In genomic region chr1:171122299-171122698, GRCh38 we compare ENCODE assay signal across 2 cellular contexts.
A peak's percentile ranks its signal among the peaks of the same experiment; 100 is the strongest.
TF ChIP-seq lines count a peak whose summit lies in the region.

No MANE protein-coding gene starts in this region.

TF ChIP-seq in liver, 16 proteins besides CTCF, POLR2A, EP300 and RAD21 (continued from another document):
- peak; percentile 46 to 55 for TF ChIP-seq HNF4A (conservative IDR thresholded peaks at IDR 0.05)
- TF ChIP-seq NR2F2 (IDR thresholded peaks at IDR 0.05) = no peak
- TF ChIP-seq REST (IDR thresholded peaks at IDR 0.05) = no peak
- no peak for TF ChIP-seq TAF1 (conservative IDR thresholded peaks at IDR 0.05)
- no peak for TF ChIP-seq GABPA (IDR thresholded peaks at IDR 0.05 in 1 of 2, conservative IDR thresholded peaks at IDR 0.05 in 1 of 2)
- TF ChIP-seq SP1 (IDR thresholded peaks at IDR 0.05) = peak; percentile 12
- no peak for TF ChIP-seq YY1 (IDR thresholded peaks at IDR 0.05)
- TF ChIP-seq ATF3 (IDR thresholded peaks at IDR 0.05) = no peak

TF ChIP-seq in HepG2, 621 proteins besides CTCF, POLR2A, EP300 and RAD21:
- TF ChIP-seq JDP2 (CRISPR knock-in tag; IDR thresholded peaks at IDR 0.05; ENCODE audit: borderline replicate concordance) (no peak), KLF9 (CRISPR knock-in tag; IDR thresholded peaks at IDR 0.05; ENCODE audit: low read depth) (no peak), EEA1 (CRISPR knock-in tag; IDR thresholded peaks at IDR 0.05; ENCODE audit: borderline replicate concordance) (no peak), HNF1A (IDR thresholded peaks at IDR 0.05; ENCODE audit: low read depth) (no peak), HNF1A (CRISPR knock-in tag; IDR thresholded peaks at IDR 0.05; ENCODE audit: borderline replicate concordance) (no peak), HNF1B (CRISPR knock-in tag; IDR thresholded peaks at IDR 0.05) (no peak), ZNF746 (CRISPR knock-in tag; IDR thresholded peaks at IDR 0.05) (no peak), ZNF367 (CRISPR knock-in tag; IDR thresholded peaks at IDR 0.05; ENCODE audit: borderline replicate concordance) (no peak), ZNF337 (CRISPR knock-in tag; IDR thresholded peaks at IDR 0.05; ENCODE audit: borderline replicate concordance, low read depth) (no peak), ZNF207 (IDR thresholded peaks at IDR 0.05; ENCODE audit: borderline replicate concordance) (no peak), ZBTB26 (CRISPR knock-in tag; IDR thresholded peaks at IDR 0.05; ENCODE audit: borderline replicate concordance) (no peak), ZNF800 (CRISPR knock-in tag; IDR thresholded peaks at IDR 0.05) (no peak), KAT8 (CRISPR knock-in tag; IDR thresholded peaks at IDR 0.05) (no peak), ONECUT2 (CRISPR knock-in tag; IDR thresholded peaks at IDR 0.05) (no peak), THAP11 (CRISPR knock-in tag; IDR thresholded peaks at IDR 0.05) (no peak), MIXL1 (CRISPR knock-in tag; IDR thresholded peaks at IDR 0.05) (no peak), HMG20B (CRISPR knock-in tag; conservative IDR thresholded peaks at IDR 0.05) (no peak), RNF2 (conservative IDR thresholded peaks at IDR 0.05; ENCODE audit: low read depth) (no peak), HMGXB3 (CRISPR knock-in tag; IDR thresholded peaks at IDR 0.05; ENCODE audit: borderline replicate concordance) (no peak), SP140L (CRISPR knock-in tag; IDR thresholded peaks at IDR 0.05; ENCODE audit: borderline replicate concordance) (no peak)
